ENCODE assay signal across 27 cellular contexts in genomic region chr7:138195207-138195606, GRCh38.
DNase-seq lines count a peak whose midpoint lies in the region; ATAC-seq, FAIRE-seq and TF ChIP-seq lines count a peak whose summit lies in the region.
"Had no signal": no experiment of that assay in that cellular context is flagged by ENCODE, and none has a peak within 500 bp of the region (broad histone marks: within the 10 kb centered on the region; RNA-seq: fewer than 3 reads in every experiment).

No MANE protein-coding gene starts in this region.

- no peaks in the 10 kb centered on the region for H3K9me3 ChIP-seq in K562 (replicated peaks; ENCODE audit: control insufficient read depth, insufficient read depth, low read depth, low read length)
- H3K9me3 ChIP-seq in liver (ENCODE audit: control insufficient read depth in 4 of 4, low read length in 3 of 4), result no peaks in the 10 kb centered on the region
- H3K9me3 ChIP-seq in upper lobe of left lung, result no peaks in the 10 kb centered on the region
- H3K9me3 ChIP-seq: BLaER1, gastroesophageal sphincter, vagina had no signal

- TF ChIP-seq EP300 in K562 (IDR thresholded peaks at IDR 0.05; ENCODE audit: low read length) (no peak), upper lobe of left lung (IDR thresholded peaks at IDR 0.05) (peak in 2 of 4 donors; percentile 34 to 35)

- 5% methylated on average over 2 of the region's 2 CpGs for WGBS in K562 (ENCODE audit: insufficient coverage, low coverage, missing lambda C conversion rate)
- 27% methylated on average over 2 of the region's 2 CpGs for WGBS in liver
- 14 to 22% methylated on average over 1 to 2 of the region's 2 CpGs for WGBS in upper lobe of left lung, 2 donors

- no peak for TF ChIP-seq POLR2A in K562 (conservative IDR thresholded peaks at IDR 0.05)
- no peak for TF ChIP-seq POLR2A in upper lobe of left lung (IDR thresholded peaks at IDR 0.05)

- H3K9me1 ChIP-seq in K562 (ENCODE audit: control insufficient read depth, insufficient read depth, low read length), result no peaks in the 10 kb centered on the region

- TF ChIP-seq RAD21 in K562 (CRISPR knock-in tag; conservative IDR thresholded peaks at IDR 0.05 in 1 of 2, IDR thresholded peaks at IDR 0.05 in 1 of 2) (no peak), liver (IDR thresholded peaks at IDR 0.05) (peak in 1 of 2 donors; percentile 11)

- no peaks in the 10 kb centered on the region for H3K79me2 ChIP-seq in K562 (ENCODE audit: control insufficient read depth, insufficient read depth, low read length)

- no peak overlapping the region for H3K9ac ChIP-seq in K562 (ENCODE audit: insufficient read depth in 1 of 2, low read depth in 2 of 2, low read length in 2 of 2)
- no peak overlapping the region for H3K9ac ChIP-seq in liver (ENCODE audit: low read depth in 1 of 2, low read length in 2 of 2)
- H3K9ac ChIP-seq: BLaER1 had no signal

- H3K4me2 ChIP-seq in K562 (ENCODE audit: insufficient read depth, low read length), result no peak overlapping the region
- H3K4me2 ChIP-seq: BLaER1 had no signal

- TF ChIP-seq CTCF in K562 (IDR thresholded peaks at IDR 0.05 in 2 of 3, conservative IDR thresholded peaks at IDR 0.05 in 1 of 3; ENCODE audit: insufficient read depth in 2 of 3, low read depth in 1 of 3, low read length in 3 of 3), result no peak
- no peak for TF ChIP-seq CTCF in liver (IDR thresholded peaks at IDR 0.05; ENCODE audit: low read depth, low read length, missing input control)
- no peak for TF ChIP-seq CTCF in upper lobe of left lung (IDR thresholded peaks at IDR 0.05)

- H3K4me3 ChIP-seq in K562 (no peak overlapping the region), liver (ENCODE audit: low read depth in 1 of 3, low read length in 3 of 3) (peak overlapping the region in 1 of 3 donors; percentile 20), upper lobe of left lung (no peak overlapping the region)
- H3K4me3 ChIP-seq: BLaER1, gastroesophageal sphincter, vagina had no signal

- POLR2A ChIA-PET in K562 (lab: Yijun Ruan, JAX), result interaction anchor here (0.7 to 1.6 kb wide), 2 partner anchors 9 to 20 kb away, joined by 3 to 5 read pairs; no protein-coding TSS in a partner anchor

- no peak overlapping the region for H2AFZ ChIP-seq in K562 (ENCODE audit: low read depth, low read length)

- intact Hi-C loops in K562 (cut with micrococcal nuclease), result no loop called here

- in situ Hi-C loops in K562 (cut with MboI), result no loop called here

- FAIRE-seq in K562 (lab: Jason Lieb, UNC) (no peak), GM19239 (lab: Jason Lieb, UNC) (no peak)
- FAIRE-seq: A204.1, G401.6 had no signal

- H3K27ac ChIP-seq in K562 (ENCODE audit: extremely low read depth, low read depth, low read length), result no peak overlapping the region
- H3K27ac ChIP-seq in liver (ENCODE audit: low read depth in 1 of 2, low read length in 2 of 2), result no peak overlapping the region
- no peak overlapping the region for H3K27ac ChIP-seq in upper lobe of left lung
- H3K27ac ChIP-seq: BLaER1, gastroesophageal sphincter, RWPE1, vagina had no signal

- no peaks in the 10 kb centered on the region for H4K20me1 ChIP-seq in K562 (replicated peaks; ENCODE audit: control insufficient read depth, insufficient read depth, low read length)
- H4K20me1 ChIP-seq: BLaER1 had no signal

- DNase-seq in NCI-H2029 (lab: John Stamatoyannopoulos, UW), result peak; percentile 28
- DNase-seq in NCI-H2029 treated with DMSO at 0.1 percent for 48 hours (lab: John Stamatoyannopoulos, UW), result no peak
- no peak for DNase-seq in K562 (ENCODE audit: extremely low read depth in 1 of 4, low spot score in 3 of 4)
- DNase-seq in upper lobe of left lung, result peak in 1 of 2 donors; percentile 37
- DNase-seq in DMS114 treated with DMSO at 0.1 percent for 48 hours (lab: John Stamatoyannopoulos, UW; ENCODE audit: unreplicated experiment), result no peak
- DNase-seq in GM19239 (ENCODE audit: insufficient read length, low spot score), result no peak
- DNase-seq: activated CD8-positive, alpha-beta T cell treated with anti-CD3 and anti-CD28 coated beads for 36 hours; activated naive CD4-positive, alpha-beta T cell treated with Interleukin-2 at 50 U/mL for 16 hours; activated T-cell treated with anti-CD3 and anti-CD28 coated beads, Interleukin-2, amount 50 U/mL, for 1 hour; caudate nucleus; KBM-7; kidney glomerular epithelial cell; NCI-H2081; NCI-H446 treated with DMSO at 0.1 percent for 48 hours; stimulated activated CD4-positive, alpha-beta T cell treated with anti-CD3 and anti-CD28 coated beads, Interleukin-4, amount 100 ng/mL, for 1 hour; stimulated activated naive CD8-positive, alpha-beta T cell treated with anti-CD3 and anti-CD28 coated beads, Interleukin-15, amount 100 ng/mL, for 72 hours had no signal

- ATAC-seq in K562 (no peak), upper lobe of left lung (ENCODE audit: low FRiP score in 2 of 2) (peak; percentile 36 to 73), GM19455 (IDR thresholded peaks at IDR 0.05; ENCODE audit: unreplicated experiment) (no peak)
- ATAC-seq: activated CD4-positive, CD25-positive, alpha-beta regulatory T cell treated with anti-CD3 and anti-CD28 coated beads, Interleukin-2, amount 50 U/mL, for 24 hours; activated CD8-positive, alpha-beta T cell treated with anti-CD3 and anti-CD28 coated beads for 36 hours; gastroesophageal sphincter; natural killer cell treated with Interleukin-12 subunit alpha and Interleukin-12 subunit beta and Interleukin-15 and Interleukin-18, amount 100 ng/mL, for 72 hours; SK-N-SH treated with all-trans-retinoic acid at 6 μM for 48 hours; stimulated activated naive CD8-positive, alpha-beta T cell treated with anti-CD3 and anti-CD28 coated beads, Interleukin-15, amount 100 ng/mL, for 72 hours had no signal

- CTCF ChIA-PET in K562 (lab: Yijun Ruan, JAX; ENCODE audit: low intra/inter-chr PET ratio), result no interaction called here

- H3K4me1 ChIP-seq in K562 (replicated peaks in 1 of 2; ENCODE audit: control insufficient read depth in 2 of 2, insufficient read depth in 2 of 2, low read length in 2 of 2), result no peaks in the 10 kb centered on the region; a peak in 1 of 5 replicates
- peaks cover 2 to 13% (median 12%) of the 10 kb centered on the region in 4 donors for H3K4me1 ChIP-seq in liver (ENCODE audit: control insufficient read depth in 4 of 4, insufficient read depth in 4 of 4, low read length in 3 of 4)
- peaks cover 14 to 26% (median 20%) of the 10 kb centered on the region in 4 donors for H3K4me1 ChIP-seq in upper lobe of left lung
- H3K4me1 ChIP-seq: BLaER1, gastroesophageal sphincter had no signal

- H3K36me3 ChIP-seq in K562 (ENCODE audit: control insufficient read depth, insufficient read depth, low read length) (no peaks in the 10 kb centered on the region), liver (ENCODE audit: control insufficient read depth in 4 of 4, insufficient read depth in 3 of 4, low read depth in 1 of 4, low read length in 3 of 4) (no peaks in the 10 kb centered on the region), upper lobe of left lung (no peaks in the 10 kb centered on the region)
- H3K36me3 ChIP-seq: BLaER1, gastroesophageal sphincter, vagina had no signal

- H3K27me3 ChIP-seq in K562 (ENCODE audit: control insufficient read depth in 2 of 2, insufficient read depth in 2 of 2, low read length in 2 of 2) (peaks cover 0 to 4% of the 10 kb centered on the region in 2 experiments; a peak in 2 of 5 replicates), liver (ENCODE audit: control insufficient read depth in 4 of 4, insufficient read depth in 4 of 4, low read length in 3 of 4) (no peaks in the 10 kb centered on the region), upper lobe of left lung (no peaks in the 10 kb centered on the region)
- H3K27me3 ChIP-seq: BLaER1, gastroesophageal sphincter, vagina had no signal

- no TSS peak for BruUV-seq in K562 (replicated peaks; lab: Mats Ljungman, UMichigan)

TF ChIP-seq in K562, 482 proteins besides CTCF, POLR2A, EP300 and RAD21 (continues in another document):
- no peak for TF ChIP-seq ZNF444 (CRISPR knock-in tag; IDR thresholded peaks at IDR 0.05)
- TF ChIP-seq THAP12 (CRISPR knock-in tag; IDR thresholded peaks at IDR 0.05), result no peak
- TF ChIP-seq TEAD1 (CRISPR knock-in tag; IDR thresholded peaks at IDR 0.05), result no peak

TF ChIP-seq in liver, 16 proteins besides CTCF, POLR2A, EP300 and RAD21 (continues in another document):
- TF ChIP-seq NR2F2 (IDR thresholded peaks at IDR 0.05) (no peak), GABPA (IDR thresholded peaks at IDR 0.05 in 1 of 2, conservative IDR thresholded peaks at IDR 0.05 in 1 of 2) (peak in 1 of 2 donors; percentile 27), RXRA (IDR thresholded peaks at IDR 0.05) (peak in 1 of 2 donors; percentile 37), MAX (IDR thresholded peaks at IDR 0.05) (no peak), FOXA1 (IDR thresholded peaks at IDR 0.05) (no peak), JUND (IDR thresholded peaks at IDR 0.05) (no peak), TAF1 (conservative IDR thresholded peaks at IDR 0.05) (no peak), HNF4G (IDR thresholded peaks at IDR 0.05) (no peak), REST (IDR thresholded peaks at IDR 0.05) (no peak), FOXA2 (IDR thresholded peaks at IDR 0.05) (peak; percentile 31), EGR1 (IDR thresholded peaks at IDR 0.05; ENCODE audit: low read depth in 2 of 2) (no peak)

Comparison
In these comparisons a context has a peak if more than half of its experiments do, and no peak if none do; other contexts are left out.
1. ATAC-seq: peak in upper lobe of left lung (2 of 2); none in K562 (single experiment) and GM19455 (single experiment).